In genomic region chr1:150579955-150580642, GRCh38 we compare ENCODE assay signal across 8 cellular contexts. TPM values are rescaled to one million over a fixed set of nuclear protein-coding genes. Genes with fewer than 3 reads are reported as not detected.
A peak's percentile ranks its signal among the peaks of the same experiment; 100 is the strongest.
DNase-seq lines count a peak whose midpoint lies in the region; ATAC-seq, FAIRE-seq and TF ChIP-seq lines count a peak whose summit lies in the region.

No MANE protein-coding gene starts in this region.

- peak overlapping the region; percentile 29; the same call in 1 of the 2 replicates for H4K8ac ChIP-seq in H1 (ENCODE audit: extremely low read depth, insufficient read depth, low read length)
- H4K8ac ChIP-seq in neuronal stem cell (ENCODE audit: low read depth, low read length), result no peak overlapping the region

- H3K18ac ChIP-seq in H1 (ENCODE audit: extremely low read depth, low read length), result peak overlapping the region; percentile 99
- H3K18ac ChIP-seq in neuronal stem cell (ENCODE audit: low read length), result peak overlapping the region; percentile 87

- H3K27me3 ChIP-seq in DND-41 (ENCODE audit: insufficient read depth, low read length, poor library complexity) (no peaks in the 10 kb centered on the region), MG63 (no peaks in the 10 kb centered on the region), H1 (replicated peaks in 1 of 4; ENCODE audit: control insufficient read depth in 3 of 4, extremely low read depth in 1 of 4, insufficient read depth in 3 of 4, low read length in 3 of 4) (no peaks in the 10 kb centered on the region), neuronal stem cell (ENCODE audit: control insufficient read depth in 3 of 3, insufficient read depth in 3 of 3, low read depth in 1 of 3, low read length in 3 of 3) (no peaks in the 10 kb centered on the region)

- TF ChIP-seq POLR2A in H1 (IDR thresholded peaks at IDR 0.05; ENCODE audit: control extremely low read depth in 1 of 2, low read depth in 2 of 2, low read length in 2 of 2), result no peak

- H3K79me2 ChIP-seq in DND-41 (ENCODE audit: insufficient read depth, low read length), result peaks cover 45% of the 10 kb centered on the region
- peaks cover 32 to 41% of the 10 kb centered on the region in 2 experiments for H3K79me2 ChIP-seq in H1 (ENCODE audit: control insufficient read depth in 1 of 2, insufficient read depth in 2 of 2, low read length in 2 of 2)

- WGBS in H1 (ENCODE audit: extremely low coverage in 1 of 2, insufficient coverage in 1 of 2, insufficient read length in 1 of 2, insufficient replicate concordance in 2 of 2, low coverage in 1 of 2, low lambda C conversion rate in 2 of 2, missing lambda C conversion rate in 1 of 2), 2 experiments, result 72% methylated on average over 14 of the region's 15 CpGs; no CpG with 5 or more reads in 1 of the 2 experiments
- WGBS in neuronal stem cell (ENCODE audit: extremely low coverage in 2 of 2, insufficient read length in 2 of 2, insufficient replicate concordance in 1 of 2), 2 donors, result no CpG with 5 or more reads among the region's 15 CpGs

- H2BK5ac ChIP-seq in H1 (ENCODE audit: low read depth, low read length) (peak overlapping the region; percentile 22), neuronal stem cell (ENCODE audit: low read length) (no peak overlapping the region)

- H3K4ac ChIP-seq in H1 (replicated peaks; ENCODE audit: insufficient read length, low read depth, low read length) (peak overlapping the region; percentile 41), neuronal stem cell (ENCODE audit: low read length) (no peak overlapping the region)

- H2BK15ac ChIP-seq in H1 (ENCODE audit: low read length) (peak overlapping the region; percentile 46), neuronal stem cell (ENCODE audit: low read length) (no peak overlapping the region)

- POLR2A ChIA-PET in H1 (lab: Charles Lee; ENCODE audit: partially characterized antibody), result interaction anchor here (0.7 to 43.7 kb wide), 32 partner anchors 9 to 1017 kb away, joined by 3 to 1380 read pairs (median 6); partner anchors contain the start of genes ADAMTSL4, ANXA9, CTSK and ENSA

- H4K5ac ChIP-seq in H1 (ENCODE audit: insufficient read length, low read depth, low read length), result peak overlapping the region; percentile 78

- peak overlapping the region; percentile 19 for H3K14ac ChIP-seq in H1 (ENCODE audit: insufficient read length)
- no peak overlapping the region for H3K14ac ChIP-seq in neuronal stem cell (ENCODE audit: low read length)

- H2BK12ac ChIP-seq in H1 (ENCODE audit: low read depth, low read length) (peak overlapping the region; percentile 5; the same call in 1 of the 2 replicates), neuronal stem cell (ENCODE audit: low read length) (no peak overlapping the region)

- H3K79me1 ChIP-seq in H1 (ENCODE audit: low read depth, low read length) (no peaks in the 10 kb centered on the region), neuronal stem cell (ENCODE audit: low read depth, low read length) (no peaks in the 10 kb centered on the region)

- H3K9me3 ChIP-seq in DND-41 (ENCODE audit: insufficient read depth, low read length, severe bottlenecking) (no peaks in the 10 kb centered on the region), MG63 (no peaks in the 10 kb centered on the region), H1 (ENCODE audit: insufficient read depth in 2 of 2, low read depth in 1 of 2, low read length in 1 of 2) (no peaks in the 10 kb centered on the region), neuronal stem cell (replicated peaks in 1 of 2; ENCODE audit: control insufficient read depth in 2 of 2, insufficient read depth in 1 of 2, low read depth in 1 of 2, low read length in 2 of 2) (no peaks in the 10 kb centered on the region)

- peak overlapping the region; percentile 80 for H2AFZ ChIP-seq in DND-41 (ENCODE audit: low read depth, low read length)
- no peak overlapping the region for H2AFZ ChIP-seq in H1 (ENCODE audit: low read length)
- peak overlapping the region; percentile 74 for H2AFZ ChIP-seq in neuronal stem cell (ENCODE audit: low read length)

- H3K23me2 ChIP-seq in H1 (ENCODE audit: low read depth, low read length), result peaks cover 9% of the 10 kb centered on the region

- no peak for TF ChIP-seq EP300 in H1 (IDR thresholded peaks at IDR 0.05; ENCODE audit: borderline replicate concordance in 1 of 2, low read depth in 2 of 2, low read length in 2 of 2)

- peak overlapping the region; percentile 83 for H2AK5ac ChIP-seq in H1 (ENCODE audit: low read depth, low read length)
- H2AK5ac ChIP-seq in neuronal stem cell (ENCODE audit: low read depth, low read length), result no peak overlapping the region

- no peak overlapping the region for H2BK20ac ChIP-seq in H1 (ENCODE audit: low read length)

- peak overlapping the region; percentile 52 for H3K56ac ChIP-seq in H1 (replicated peaks; ENCODE audit: insufficient read length, low read depth, low read length)

- no peak for TF ChIP-seq RAD21 in H1 (IDR thresholded peaks at IDR 0.05 in 1 of 2, conservative IDR thresholded peaks at IDR 0.05 in 1 of 2; ENCODE audit: low read depth in 2 of 2, low read length in 2 of 2)

- CTCF ChIA-PET in H1 (lab: Charles Lee; ENCODE audit: partially characterized antibody), result interaction anchor here (0.6 to 3.5 kb wide), 12 partner anchors 8 to 186 kb away, joined by 3 to 29 read pairs (median 4); no protein-coding TSS in a partner anchor

- H4K91ac ChIP-seq in H1 (replicated peaks; ENCODE audit: insufficient read length, low read length) (peak overlapping the region; percentile 56), neuronal stem cell (ENCODE audit: low read depth, low read length, poor library complexity) (no peak overlapping the region)

- H3K9ac ChIP-seq in DND-41 (ENCODE audit: low read depth, low read length) (peak overlapping the region; percentile 95), H1 (replicated peaks in 1 of 4; ENCODE audit: extremely low read depth in 1 of 4, low read depth in 3 of 4, low read length in 3 of 4) (peak overlapping the region; percentile 75 to 93 (median 82)), neuronal stem cell (ENCODE audit: low read depth, low read length, poor library complexity) (no peak overlapping the region)

- H2BK120ac ChIP-seq in H1 (replicated peaks; ENCODE audit: low read depth, low read length) (no peak overlapping the region), neuronal stem cell (ENCODE audit: low read depth, low read length) (no peak overlapping the region)

- TF ChIP-seq CTCF in DND-41 (IDR thresholded peaks at IDR 0.05; ENCODE audit: borderline replicate concordance, extremely low read depth, low read length, poor library complexity, severe bottlenecking) (no peak), H1 (IDR thresholded peaks at IDR 0.05; ENCODE audit: control extremely low read depth in 1 of 3, insufficient read depth in 1 of 3, low read depth in 1 of 3, low read length in 3 of 3) (no peak)

- DNase-seq in DND-41 (no peak), MG63 (no peak), H1 (ENCODE audit: low read depth in 1 of 2, low spot score in 2 of 2) (no peak), neuronal stem cell (ENCODE audit: low spot score) (no peak), NCI-H1105 treated with DMSO at 0.1 percent for 48 hours (lab: John Stamatoyannopoulos, UW) (no peak), NCI-H510A (lab: John Stamatoyannopoulos, UW) (no peak), LoVo (ENCODE audit: low spot score) (no peak)
- no peak for DNase-seq in stimulated activated CD4-positive, alpha-beta T cell treated with anti-CD3 and anti-CD28 coated beads, Interleukin-4, amount 100 ng/mL, for 1 hour

- H3K4me2 ChIP-seq in DND-41 (ENCODE audit: insufficient read depth, low read length), result peak overlapping the region; percentile 84
- peak overlapping the region; percentile 69 to 72 for H3K4me2 ChIP-seq in H1 (ENCODE audit: insufficient read depth in 1 of 2, low read depth in 2 of 2, low read length in 2 of 2)
- peak overlapping the region; percentile 51 for H3K4me2 ChIP-seq in neuronal stem cell (ENCODE audit: insufficient read depth, low read length, poor library complexity, severe bottlenecking)

- H3K4me1 ChIP-seq in DND-41 (ENCODE audit: insufficient read depth, low read length) (peaks cover 34% of the 10 kb centered on the region), H1 (replicated peaks in 1 of 4; ENCODE audit: control insufficient read depth in 3 of 4, insufficient read depth in 4 of 4, low read length in 3 of 4) (peaks cover 0 to 13% (median 10%) of the 10 kb centered on the region in 4 experiments; a peak in 5 of 7 replicates), neuronal stem cell (ENCODE audit: control insufficient read depth in 2 of 2, insufficient read depth in 1 of 2, low read depth in 1 of 2, low read length in 2 of 2) (peaks cover 6 to 8% of the 10 kb centered on the region in 2 donors)

- H4K20me1 ChIP-seq in DND-41 (ENCODE audit: insufficient read depth, low read length), result peaks cover 41% of the 10 kb centered on the region
- H4K20me1 ChIP-seq in H1 (replicated peaks in 1 of 2; ENCODE audit: control insufficient read depth in 1 of 2, insufficient read depth in 2 of 2, low read length in 2 of 2), result peaks cover 23 to 28% of the 10 kb centered on the region in 2 experiments

- peak; percentile 6; the same call in 2 of the 3 replicates for ATAC-seq in DND-41 (ENCODE audit: insufficient read depth, low read depth)

- H3K23ac ChIP-seq in H1 (ENCODE audit: insufficient read length), result no peak overlapping the region
- no peak overlapping the region for H3K23ac ChIP-seq in neuronal stem cell (ENCODE audit: low read depth, low read length, poor library complexity)

- FAIRE-seq in H1 (lab: Jason Lieb, UNC), result no peak

- H3K27ac ChIP-seq in DND-41 (ENCODE audit: low read length) (peak overlapping the region; percentile 82), H1 (ENCODE audit: low read depth, low read length) (peak overlapping the region; percentile 74), neuronal stem cell (replicated peaks; ENCODE audit: low read length) (peak overlapping the region; percentile 96)

- peaks cover 40% of the 10 kb centered on the region for H3K36me3 ChIP-seq in DND-41 (ENCODE audit: insufficient read depth, low read length)
- H3K36me3 ChIP-seq in MG63, result peaks cover 43% of the 10 kb centered on the region
- H3K36me3 ChIP-seq in H1 (ENCODE audit: control insufficient read depth in 2 of 4, insufficient read depth in 4 of 4, low read length in 3 of 4), result peaks cover 19 to 37% (median 25%) of the 10 kb centered on the region in 4 experiments
- peaks cover 8 to 38% of the 10 kb centered on the region in 2 donors for H3K36me3 ChIP-seq in neuronal stem cell (replicated peaks in 1 of 2; ENCODE audit: control insufficient read depth in 2 of 2, insufficient read depth in 2 of 2, low read length in 2 of 2)

- peak overlapping the region; percentile 78 to 83; a peak in 3 of 4 replicates for H3K4me3 ChIP-seq in DND-41 (ENCODE audit: low read depth in 1 of 2, low read length in 2 of 2)
- H3K4me3 ChIP-seq in MG63, result peak overlapping the region; percentile 92
- H3K4me3 ChIP-seq in H1 (ENCODE audit: extremely low read depth in 1 of 4, insufficient read depth in 2 of 4, low read depth in 3 of 4, low read length in 4 of 4), result peak overlapping the region; percentile 46 to 100 (median 81)
- H3K4me3 ChIP-seq in neuronal stem cell (ENCODE audit: low read length in 2 of 2), result peak overlapping the region; percentile 56 to 78

RNA-seq across cellular contexts. Expression of gene MCL1, which starts 0.7 kb away (rescaled TPM):
- total RNA-seq in MG63 (2014; rRNA removed; shearing (Covaris generic); ENCODE audit: low replicate concordance), result 148 and 184 TPM in 2 replicates
- total RNA-seq in H1 (2021; fragmentation: NEBNext Ultra II Directional; extraction: Animal tissue kit (Norgen Biotek cat#: 25700)), result 196 and 218 TPM in 2 replicates
- polyA plus RNA-seq in H1 (2011; rRNA removed), result 57.5 and 61.1 TPM in 2 replicates
- polyA plus RNA-seq in H1 (2011; cell fraction: cytosol; rRNA removed), result 78.4 TPM
- 85.5 TPM for polyA plus RNA-seq in H1 (2011; cell fraction: nucleus; rRNA removed)
- polyA plus RNA-seq in H1 (2012, experiment 1 of 2), result 93.2 to 159 TPM (median 119 TPM) in 4 replicates
- 18.8 TPM for polyA plus RNA-seq in H1 (2012, experiment 2 of 2)
- polyA plus RNA-seq in H1 (2013, experiment 1 of 2), result 116 TPM
- 123 TPM for polyA plus RNA-seq in H1 (2013, experiment 2 of 2)
- polyA minus RNA-seq in H1 (2011; rRNA and poly(A)+ RNA removed), result 104 and 119 TPM in 2 replicates
- polyA minus RNA-seq in H1 (2011; cell fraction: cytosol; rRNA and poly(A)+ RNA removed), result 98.4 TPM
- 171 TPM for polyA minus RNA-seq in H1 (2011; cell fraction: nucleus; rRNA and poly(A)+ RNA removed)
- 117 TPM for polyA plus RNA-seq in neuronal stem cell (2013, experiment 1 of 2)
- polyA plus RNA-seq in neuronal stem cell (2013, experiment 2 of 2), result 117 TPM

RNA-seq across cellular contexts. Expression of gene ADAMTSL4, which starts 30.9 kb away (rescaled TPM):
- 3.3 and 3.5 TPM in 2 replicates for total RNA-seq in MG63 (2014; rRNA removed; shearing (Covaris generic); ENCODE audit: low replicate concordance)
- total RNA-seq in H1 (2021; fragmentation: NEBNext Ultra II Directional; extraction: Animal tissue kit (Norgen Biotek cat#: 25700)), result 5.3 and 5.4 TPM in 2 replicates
- 4.2 and 5.9 TPM in 2 replicates for polyA plus RNA-seq in H1 (2011; rRNA removed)
- polyA plus RNA-seq in H1 (2011; cell fraction: cytosol; rRNA removed), result 3.1 TPM
- 26.7 TPM for polyA plus RNA-seq in H1 (2011; cell fraction: nucleus; rRNA removed)
- 4.9 to 7.2 TPM (median 6.7 TPM) in 4 replicates for polyA plus RNA-seq in H1 (2012, experiment 1 of 2)
- polyA plus RNA-seq in H1 (2012, experiment 2 of 2), result 3.8 TPM
- polyA plus RNA-seq in H1 (2013, experiment 1 of 2), result 9.2 TPM
- polyA plus RNA-seq in H1 (2013, experiment 2 of 2), result 8.1 TPM
- 0.73 and 0.85 TPM in 2 replicates for polyA minus RNA-seq in H1 (2011; rRNA and poly(A)+ RNA removed)
- polyA minus RNA-seq in H1 (2011; cell fraction: cytosol; rRNA and poly(A)+ RNA removed), result 2.6 TPM
- polyA minus RNA-seq in H1 (2011; cell fraction: nucleus; rRNA and poly(A)+ RNA removed), result 3.5 TPM
- 0.14 TPM for polyA plus RNA-seq in neuronal stem cell (2013, experiment 1 of 2)
- 0.17 TPM for polyA plus RNA-seq in neuronal stem cell (2013, experiment 2 of 2)

RNA-seq across cellular contexts. Expression of gene ENSA, which starts 49.3 kb away (rescaled TPM):
- total RNA-seq in MG63 (2014; rRNA removed; shearing (Covaris generic); ENCODE audit: low replicate concordance), result 172 and 256 TPM in 2 replicates
- total RNA-seq in H1 (2021; fragmentation: NEBNext Ultra II Directional; extraction: Animal tissue kit (Norgen Biotek cat#: 25700)), result 229 and 236 TPM in 2 replicates
- 48.2 and 49.9 TPM in 2 replicates for polyA plus RNA-seq in H1 (2011; rRNA removed)
- polyA plus RNA-seq in H1 (2011; cell fraction: cytosol; rRNA removed), result 110 TPM
- polyA plus RNA-seq in H1 (2011; cell fraction: nucleus; rRNA removed), result 51.3 TPM
- 161 to 212 TPM (median 163 TPM) in 4 replicates for polyA plus RNA-seq in H1 (2012, experiment 1 of 2)
- 130 TPM for polyA plus RNA-seq in H1 (2012, experiment 2 of 2)
- polyA plus RNA-seq in H1 (2013, experiment 1 of 2), result 144 TPM
- 151 TPM for polyA plus RNA-seq in H1 (2013, experiment 2 of 2)
- polyA minus RNA-seq in H1 (2011; rRNA and poly(A)+ RNA removed), result 34.4 and 48.0 TPM in 2 replicates
- polyA minus RNA-seq in H1 (2011; cell fraction: cytosol; rRNA and poly(A)+ RNA removed), result 42.9 TPM
- 37.8 TPM for polyA minus RNA-seq in H1 (2011; cell fraction: nucleus; rRNA and poly(A)+ RNA removed)
- 91.3 TPM for polyA plus RNA-seq in neuronal stem cell (2013, experiment 1 of 2)
- 90.6 TPM for polyA plus RNA-seq in neuronal stem cell (2013, experiment 2 of 2)
